Comparison of ENCODE assay signal across 1 cellular context in the genomic region with DNA sequence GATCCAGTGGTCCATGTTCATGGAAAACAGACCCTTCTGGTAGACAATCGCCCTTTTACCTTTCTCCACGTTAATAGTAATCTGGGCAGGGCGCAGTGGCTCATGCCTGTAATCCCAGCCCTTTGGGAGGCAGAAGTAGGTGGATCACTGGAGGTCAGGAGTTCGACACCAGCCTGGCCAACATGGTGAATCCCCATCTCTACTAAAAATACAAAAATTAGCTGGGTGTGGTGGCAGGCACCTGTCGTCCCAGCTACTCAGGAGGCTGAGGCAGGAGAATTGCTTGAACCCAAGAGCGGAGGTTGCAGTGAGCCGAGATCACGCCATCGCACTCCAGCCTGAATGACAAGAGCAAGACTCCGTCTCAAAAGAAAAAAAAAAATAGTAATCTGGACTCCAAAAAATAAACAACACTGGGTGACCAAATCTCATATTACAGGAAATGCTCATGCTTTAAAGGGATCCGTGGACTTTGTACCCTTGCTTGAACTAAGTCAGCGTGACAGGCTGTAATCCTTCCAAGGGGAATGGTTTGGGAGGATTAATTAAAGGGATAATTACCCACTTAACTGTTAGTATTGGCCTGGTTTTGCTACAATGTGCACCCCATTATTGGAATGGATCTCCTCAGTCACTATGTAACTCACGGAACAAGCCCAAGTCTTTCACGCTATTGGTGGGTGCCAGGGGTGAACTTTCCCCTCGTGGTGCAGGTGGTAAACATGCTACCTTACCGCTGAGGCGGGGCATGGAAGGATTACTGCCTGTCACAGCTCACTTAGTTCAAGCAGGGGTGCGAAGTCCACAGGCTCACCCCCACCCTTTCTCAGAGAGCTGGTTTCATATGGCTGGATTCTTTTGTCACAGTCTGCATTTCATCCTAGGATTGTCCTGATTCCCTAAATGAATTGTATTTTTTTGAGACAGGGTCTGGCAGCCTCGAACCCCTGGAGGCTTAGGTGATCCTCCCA.
TF ChIP-seq lines count a peak whose summit lies in the region.

No MANE protein-coding gene starts in this region.

TF ChIP-seq in HepG2, 621 proteins besides CTCF, POLR2A, EP300 and RAD21 (continued from another document and continues in another):
- peak; percentile 87 for TF ChIP-seq PHF5A (CRISPR knock-in tag; IDR thresholded peaks at IDR 0.05; ENCODE audit: low read depth, unreplicated experiment)
- peak in 1 of 2 experiments; percentile 50; a peak in 2 of 4 replicates for TF ChIP-seq MAFK (conservative IDR thresholded peaks at IDR 0.05 in 1 of 2, IDR thresholded peaks at IDR 0.05 in 1 of 2; ENCODE audit: low read length in 2 of 2)
- no peak for TF ChIP-seq SRSF4 (IDR thresholded peaks at IDR 0.05; ENCODE audit: low read depth, low read length, poor library complexity, severe bottlenecking)
- peak; percentile 79; the same call in 1 of the 2 replicates for TF ChIP-seq SMARCC2 (IDR thresholded peaks at IDR 0.05)
- TF ChIP-seq MBD4 (IDR thresholded peaks at IDR 0.05; ENCODE audit: borderline replicate concordance, low read length) = peak; percentile 60; the same call in 1 of the 2 replicates
- TF ChIP-seq, protein P1, sequence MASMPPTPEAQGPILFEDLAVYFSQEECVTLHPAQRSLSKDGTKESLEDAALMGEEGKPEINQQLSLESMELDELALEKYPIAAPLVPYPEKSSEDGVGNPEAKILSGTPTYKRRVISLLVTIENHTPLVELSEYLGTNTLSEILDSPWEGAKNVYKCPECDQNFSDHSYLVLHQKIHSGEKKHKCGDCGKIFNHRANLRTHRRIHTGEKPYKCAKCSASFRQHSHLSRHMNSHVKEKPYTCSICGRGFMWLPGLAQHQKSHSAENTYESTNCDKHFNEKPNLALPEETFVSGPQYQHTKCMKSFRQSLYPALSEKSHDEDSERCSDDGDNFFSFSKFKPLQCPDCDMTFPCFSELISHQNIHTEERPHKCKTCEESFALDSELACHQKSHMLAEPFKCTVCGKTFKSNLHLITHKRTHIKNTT (CRISPR knock-in tag; IDR thresholded peaks at IDR 0.05) = no peak
- TF ChIP-seq HNRNPH1 (optimal IDR thresholded peaks at IDR 0.05; ENCODE audit: low read depth, low read length) = no peak
- TF ChIP-seq ZNF44 (CRISPR knock-in tag; IDR thresholded peaks at IDR 0.05) = no peak
- TF ChIP-seq ZXDC (CRISPR knock-in tag; IDR thresholded peaks at IDR 0.05) = no peak
- TF ChIP-seq ZMYM4 (CRISPR knock-in tag; IDR thresholded peaks at IDR 0.05) = peak; percentile 98
- TF ChIP-seq RFX1 (IDR thresholded peaks at IDR 0.05) = no peak
- TF ChIP-seq SIN3A (IDR thresholded peaks at IDR 0.05; ENCODE audit: borderline replicate concordance, low read depth, low read length) = peak; percentile 88; the same call in 1 of the 2 replicates
- TF ChIP-seq MEIS2 (CRISPR knock-in tag; IDR thresholded peaks at IDR 0.05) = peak; percentile 97
- TF ChIP-seq KDM3A (CRISPR knock-in tag; IDR thresholded peaks at IDR 0.05; ENCODE audit: low read depth) = peak; percentile 74; the same call in 1 of the 2 replicates
- TF ChIP-seq PHB2 (IDR thresholded peaks at IDR 0.05; ENCODE audit: partially characterized antibody) = no peak
- TF ChIP-seq SSRP1 (CRISPR knock-in tag; IDR thresholded peaks at IDR 0.05) = no peak
- 0 out of 2 replicates have a peak, but pooled peaks have one; percentile 63 for TF ChIP-seq CC2D1A (CRISPR knock-in tag; IDR thresholded peaks at IDR 0.05)
- peak; percentile 98 for TF ChIP-seq NCOA1 (CRISPR knock-in tag; IDR thresholded peaks at IDR 0.05)
- TF ChIP-seq, protein P2, sequence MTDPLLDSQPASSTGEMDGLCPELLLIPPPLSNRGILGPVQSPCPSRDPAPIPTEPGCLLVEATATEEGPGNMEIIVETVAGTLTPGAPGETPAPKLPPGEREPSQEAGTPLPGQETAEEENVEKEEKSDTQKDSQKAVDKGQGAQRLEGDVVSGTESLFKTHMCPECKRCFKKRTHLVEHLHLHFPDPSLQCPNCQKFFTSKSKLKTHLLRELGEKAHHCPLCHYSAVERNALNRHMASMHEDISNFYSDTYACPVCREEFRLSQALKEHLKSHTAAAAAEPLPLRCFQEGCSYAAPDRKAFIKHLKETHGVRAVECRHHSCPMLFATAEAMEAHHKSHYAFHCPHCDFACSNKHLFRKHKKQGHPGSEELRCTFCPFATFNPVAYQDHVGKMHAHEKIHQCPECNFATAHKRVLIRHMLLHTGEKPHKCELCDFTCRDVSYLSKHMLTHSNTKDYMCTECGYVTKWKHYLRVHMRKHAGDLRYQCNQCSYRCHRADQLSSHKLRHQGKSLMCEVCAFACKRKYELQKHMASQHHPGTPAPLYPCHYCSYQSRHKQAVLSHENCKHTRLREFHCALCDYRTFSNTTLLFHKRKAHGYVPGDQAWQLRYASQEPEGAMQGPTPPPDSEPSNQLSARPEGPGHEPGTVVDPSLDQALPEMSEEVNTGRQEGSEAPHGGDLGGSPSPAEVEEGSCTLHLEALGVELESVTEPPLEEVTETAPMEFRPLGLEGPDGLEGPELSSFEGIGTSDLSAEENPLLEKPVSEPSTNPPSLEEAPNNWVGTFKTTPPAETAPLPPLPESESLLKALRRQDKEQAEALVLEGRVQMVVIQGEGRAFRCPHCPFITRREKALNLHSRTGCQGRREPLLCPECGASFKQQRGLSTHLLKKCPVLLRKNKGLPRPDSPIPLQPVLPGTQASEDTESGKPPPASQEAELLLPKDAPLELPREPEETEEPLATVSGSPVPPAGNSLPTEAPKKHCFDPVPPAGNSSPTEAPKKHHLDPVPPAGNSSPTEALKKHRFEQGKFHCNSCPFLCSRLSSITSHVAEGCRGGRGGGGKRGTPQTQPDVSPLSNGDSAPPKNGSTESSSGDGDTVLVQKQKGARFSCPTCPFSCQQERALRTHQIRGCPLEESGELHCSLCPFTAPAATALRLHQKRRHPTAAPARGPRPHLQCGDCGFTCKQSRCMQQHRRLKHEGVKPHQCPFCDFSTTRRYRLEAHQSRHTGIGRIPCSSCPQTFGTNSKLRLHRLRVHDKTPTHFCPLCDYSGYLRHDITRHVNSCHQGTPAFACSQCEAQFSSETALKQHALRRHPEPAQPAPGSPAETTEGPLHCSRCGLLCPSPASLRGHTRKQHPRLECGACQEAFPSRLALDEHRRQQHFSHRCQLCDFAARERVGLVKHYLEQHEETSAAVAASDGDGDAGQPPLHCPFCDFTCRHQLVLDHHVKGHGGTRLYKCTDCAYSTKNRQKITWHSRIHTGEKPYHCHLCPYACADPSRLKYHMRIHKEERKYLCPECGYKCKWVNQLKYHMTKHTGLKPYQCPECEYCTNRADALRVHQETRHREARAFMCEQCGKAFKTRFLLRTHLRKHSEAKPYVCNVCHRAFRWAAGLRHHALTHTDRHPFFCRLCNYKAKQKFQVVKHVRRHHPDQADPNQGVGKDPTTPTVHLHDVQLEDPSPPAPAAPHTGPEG (CRISPR knock-in tag; IDR thresholded peaks at IDR 0.05) = peak; percentile 61; the same call in 1 of the 2 replicates
- 0 out of 2 replicates have a peak, but pooled peaks have one; percentile 92 for TF ChIP-seq ZNF614 (CRISPR knock-in tag; IDR thresholded peaks at IDR 0.05; ENCODE audit: borderline replicate concordance)
- no peak for TF ChIP-seq JDP2 (CRISPR knock-in tag; IDR thresholded peaks at IDR 0.05; ENCODE audit: borderline replicate concordance)
- TF ChIP-seq BHLHE40 (IDR thresholded peaks at IDR 0.05; ENCODE audit: low read length) = no peak
- TF ChIP-seq ZNF609 (CRISPR knock-in tag; IDR thresholded peaks at IDR 0.05; ENCODE audit: borderline replicate concordance) = peak; percentile 91
- TF ChIP-seq SP140L (CRISPR knock-in tag; IDR thresholded peaks at IDR 0.05; ENCODE audit: borderline replicate concordance) = peak; percentile 87
- TF ChIP-seq JUNB (CRISPR knock-in tag; IDR thresholded peaks at IDR 0.05; ENCODE audit: borderline replicate concordance) = no peak
- no peak for TF ChIP-seq HNRNPUL1 (IDR thresholded peaks at IDR 0.05; ENCODE audit: low read depth, low read length)
- TF ChIP-seq HNRNPLL (IDR thresholded peaks at IDR 0.05; ENCODE audit: low read depth, low read length, poor library complexity, severe bottlenecking) = no peak
- TF ChIP-seq EEA1 (CRISPR knock-in tag; IDR thresholded peaks at IDR 0.05; ENCODE audit: borderline replicate concordance) = no peak
- peak; percentile 83 for TF ChIP-seq THAP11 (CRISPR knock-in tag; IDR thresholded peaks at IDR 0.05)
- TF ChIP-seq PTBP1 (IDR thresholded peaks at IDR 0.05; ENCODE audit: low read depth, low read length, poor library complexity, severe bottlenecking) = no peak
- no peak for TF ChIP-seq SRF (IDR thresholded peaks at IDR 0.05; ENCODE audit: low read depth, low read length)
- peak; percentile 64; the same call in 1 of the 2 replicates for TF ChIP-seq ZNF800 (CRISPR knock-in tag; IDR thresholded peaks at IDR 0.05)
- TF ChIP-seq YEATS2 (CRISPR knock-in tag; IDR thresholded peaks at IDR 0.05; ENCODE audit: borderline replicate concordance) = peak; percentile 79; the same call in 1 of the 2 replicates
- TF ChIP-seq ZNF354B (CRISPR knock-in tag; IDR thresholded peaks at IDR 0.05) = no peak
- TF ChIP-seq KDM6A (CRISPR knock-in tag; IDR thresholded peaks at IDR 0.05; ENCODE audit: low read depth) = peak; percentile 99
- no peak for TF ChIP-seq ZSCAN30 (CRISPR knock-in tag; IDR thresholded peaks at IDR 0.05)
- TF ChIP-seq ZNF30 (CRISPR knock-in tag; IDR thresholded peaks at IDR 0.05) = peak; percentile 25; the same call in 1 of the 2 replicates
- TF ChIP-seq MED1 (CRISPR knock-in tag; IDR thresholded peaks at IDR 0.05) = peak; percentile 98
- TF ChIP-seq ZNF501 (CRISPR knock-in tag; IDR thresholded peaks at IDR 0.05) = peak; percentile 54
- peak; percentile 75 for TF ChIP-seq NR2F2 (IDR thresholded peaks at IDR 0.05; ENCODE audit: borderline replicate concordance, low read depth)
- peak; percentile 35; the same call in 1 of the 2 replicates for TF ChIP-seq MTF1 (CRISPR knock-in tag; IDR thresholded peaks at IDR 0.05)
- no peak for TF ChIP-seq ZNF749 (CRISPR knock-in tag; IDR thresholded peaks at IDR 0.05; ENCODE audit: borderline replicate concordance)
- no peak for TF ChIP-seq TBP (CRISPR knock-in tag; IDR thresholded peaks at IDR 0.05)
- TF ChIP-seq ZNF292 (CRISPR knock-in tag; IDR thresholded peaks at IDR 0.05; ENCODE audit: borderline replicate concordance, low read depth) = peak; percentile 93; the same call in 1 of the 2 replicates
- no peak for TF ChIP-seq SUZ12 (IDR thresholded peaks at IDR 0.05; ENCODE audit: low read depth, low read length)
- no peak for TF ChIP-seq FIP1L1 (IDR thresholded peaks at IDR 0.05; ENCODE audit: borderline replicate concordance, insufficient read depth, low read depth, low read length)
- peak; percentile 54; the same call in 1 of the 2 replicates for TF ChIP-seq ZNF616 (CRISPR knock-in tag; IDR thresholded peaks at IDR 0.05; ENCODE audit: low read depth)
- TF ChIP-seq HMGA1 (CRISPR knock-in tag; conservative IDR thresholded peaks at IDR 0.05) = no peak
